ENCODE assay signal across 1 cellular context in genomic region chr6:27375613-27376079, GRCh38.
A peak's percentile ranks its signal among the peaks of the same experiment; 100 is the strongest.
TF ChIP-seq lines count a peak whose summit lies in the region.

No MANE protein-coding gene starts in this region.

TF ChIP-seq in K562, 482 proteins besides CTCF, POLR2A, EP300 and RAD21 (continued from another document):
- TF ChIP-seq ZNF318 (IDR thresholded peaks at IDR 0.05; ENCODE audit: borderline replicate concordance in 1 of 2, low read depth in 1 of 2) (peak in 1 of 2 experiments; percentile 73; a peak in 1 of 4 replicates), JUND (IDR thresholded peaks at IDR 0.05; ENCODE audit: borderline replicate concordance, low read depth, low read length) (0 out of 2 replicates have a peak, but pooled peaks have one; percentile 2), JUND (tag; IDR thresholded peaks at IDR 0.05; ENCODE audit: borderline replicate concordance, low read depth, low read length) (no peak), YBX1 (IDR thresholded peaks at IDR 0.05) (no peak), VEZF1 (CRISPR knock-in tag; IDR thresholded peaks at IDR 0.05) (peak; percentile 18; the same call in 1 of the 2 replicates), ZNF695 (CRISPR knock-in tag; IDR thresholded peaks at IDR 0.05) (no peak), EP400 (IDR thresholded peaks at IDR 0.05) (peak; percentile 50; the same call in 1 of the 2 replicates), STAG1 (CRISPR knock-in tag; IDR thresholded peaks at IDR 0.05; ENCODE audit: borderline replicate concordance) (no peak), RCOR1 (IDR thresholded peaks at IDR 0.05; ENCODE audit: borderline replicate concordance in 1 of 2, low read depth in 2 of 2, low read length in 2 of 2) (peak in 1 of 2 experiments; percentile 15; a peak in 1 of 4 replicates), RHOXF2B (CRISPR knock-in tag; conservative IDR thresholded peaks at IDR 0.05) (0 out of 2 replicates have a peak, but pooled peaks have one; percentile 56), FUS (optimal IDR thresholded peaks at IDR 0.05; ENCODE audit: low read depth, low read length) (no peak), MEF2D (tag; conservative IDR thresholded peaks at IDR 0.05; ENCODE audit: low read depth) (no peak), KDM5B (IDR thresholded peaks at IDR 0.05; ENCODE audit: insufficient replicate concordance, low read depth, low read length) (no peak), MAFK (IDR thresholded peaks at IDR 0.05; ENCODE audit: low read length) (no peak), MYBL2 (IDR thresholded peaks at IDR 0.05; ENCODE audit: low read depth) (peak; percentile 38; the same call in 1 of the 2 replicates), MYBL2 (CRISPR knock-in tag; IDR thresholded peaks at IDR 0.05; ENCODE audit: borderline replicate concordance) (no peak), ZBTB8A (IDR thresholded peaks at IDR 0.05; ENCODE audit: partially characterized antibody) (no peak), ZNF253 (CRISPR knock-in tag; conservative IDR thresholded peaks at IDR 0.05) (no peak), RREB1 (CRISPR knock-in tag; IDR thresholded peaks at IDR 0.05) (no peak), E2F3 (CRISPR knock-in tag; IDR thresholded peaks at IDR 0.05) (no peak), ZNF24 (IDR thresholded peaks at IDR 0.05) (no peak), RB1 (IDR thresholded peaks at IDR 0.05; ENCODE audit: low read depth) (no peak), SNRNP70 (optimal IDR thresholded peaks at IDR 0.05; ENCODE audit: low read depth, low read length) (no peak), TBL1XR1 (IDR thresholded peaks at IDR 0.05; ENCODE audit: low read length in 2 of 2) (no peak), RBM25 (IDR thresholded peaks at IDR 0.05; ENCODE audit: low read depth, low read length, severe bottlenecking) (no peak), ZFP30 (CRISPR knock-in tag; IDR thresholded peaks at IDR 0.05; ENCODE audit: borderline replicate concordance) (no peak), NFE2 (IDR thresholded peaks at IDR 0.05; ENCODE audit: low read depth) (no peak), IRF1 (CRISPR knock-in tag; IDR thresholded peaks at IDR 0.05; ENCODE audit: borderline replicate concordance) (peak; percentile 50; the same call in 1 of the 2 replicates), ZFP1 (CRISPR knock-in tag; IDR thresholded peaks at IDR 0.05) (no peak), FOXA3 (CRISPR knock-in tag; conservative IDR thresholded peaks at IDR 0.05 in 1 of 2, IDR thresholded peaks at IDR 0.05 in 1 of 2) (no peak), LEF1 (IDR thresholded peaks at IDR 0.05) (no peak), RAD51 (IDR thresholded peaks at IDR 0.05; ENCODE audit: borderline replicate concordance, low read depth) (no peak)
